Comparison of ENCODE assay signal across 1 cellular context in the genomic region with DNA sequence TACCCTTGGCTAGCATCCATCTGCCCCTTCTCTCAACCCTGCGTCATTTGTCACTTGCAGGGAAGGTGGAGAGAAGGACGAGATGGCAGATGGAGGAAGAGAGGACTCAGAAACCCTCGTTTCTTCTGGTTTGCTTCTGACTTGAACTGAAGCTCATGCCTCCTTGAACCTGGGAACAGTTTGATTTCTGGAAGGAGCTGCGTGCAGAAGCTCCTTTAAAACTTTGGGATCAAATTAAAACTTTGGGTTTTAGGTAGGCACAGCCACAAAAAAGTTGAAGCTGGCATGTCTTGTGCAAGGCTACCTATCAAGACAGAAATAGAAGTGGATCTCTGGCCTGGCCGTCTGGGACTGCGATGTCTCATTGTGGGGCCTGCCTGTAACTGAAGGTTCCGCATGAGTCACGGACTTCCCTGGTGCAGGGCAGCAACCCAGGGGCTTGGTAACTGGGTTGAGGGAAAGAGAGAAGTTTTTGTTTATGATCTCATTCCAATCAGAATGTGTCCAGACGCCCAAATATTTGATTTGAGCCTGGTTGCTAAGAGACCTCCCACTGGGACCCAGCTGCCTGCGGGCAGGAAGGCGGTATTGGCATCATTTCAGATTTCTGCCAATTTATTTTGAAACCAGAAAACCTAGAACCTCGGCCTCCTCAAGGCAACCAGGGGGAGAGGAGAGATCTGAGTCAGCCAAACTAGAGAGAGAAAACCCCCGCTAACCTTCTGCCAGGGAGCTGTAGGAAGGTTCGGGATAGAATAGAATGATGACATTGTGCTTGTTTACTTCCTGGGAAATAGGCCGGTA.
TF ChIP-seq lines count a peak whose summit lies in the region.

No MANE protein-coding gene starts in this region.

TF ChIP-seq in HCT116, 20 proteins besides CTCF, POLR2A, EP300 and RAD21 (continued from another document):
- TF ChIP-seq, protein P1, sequence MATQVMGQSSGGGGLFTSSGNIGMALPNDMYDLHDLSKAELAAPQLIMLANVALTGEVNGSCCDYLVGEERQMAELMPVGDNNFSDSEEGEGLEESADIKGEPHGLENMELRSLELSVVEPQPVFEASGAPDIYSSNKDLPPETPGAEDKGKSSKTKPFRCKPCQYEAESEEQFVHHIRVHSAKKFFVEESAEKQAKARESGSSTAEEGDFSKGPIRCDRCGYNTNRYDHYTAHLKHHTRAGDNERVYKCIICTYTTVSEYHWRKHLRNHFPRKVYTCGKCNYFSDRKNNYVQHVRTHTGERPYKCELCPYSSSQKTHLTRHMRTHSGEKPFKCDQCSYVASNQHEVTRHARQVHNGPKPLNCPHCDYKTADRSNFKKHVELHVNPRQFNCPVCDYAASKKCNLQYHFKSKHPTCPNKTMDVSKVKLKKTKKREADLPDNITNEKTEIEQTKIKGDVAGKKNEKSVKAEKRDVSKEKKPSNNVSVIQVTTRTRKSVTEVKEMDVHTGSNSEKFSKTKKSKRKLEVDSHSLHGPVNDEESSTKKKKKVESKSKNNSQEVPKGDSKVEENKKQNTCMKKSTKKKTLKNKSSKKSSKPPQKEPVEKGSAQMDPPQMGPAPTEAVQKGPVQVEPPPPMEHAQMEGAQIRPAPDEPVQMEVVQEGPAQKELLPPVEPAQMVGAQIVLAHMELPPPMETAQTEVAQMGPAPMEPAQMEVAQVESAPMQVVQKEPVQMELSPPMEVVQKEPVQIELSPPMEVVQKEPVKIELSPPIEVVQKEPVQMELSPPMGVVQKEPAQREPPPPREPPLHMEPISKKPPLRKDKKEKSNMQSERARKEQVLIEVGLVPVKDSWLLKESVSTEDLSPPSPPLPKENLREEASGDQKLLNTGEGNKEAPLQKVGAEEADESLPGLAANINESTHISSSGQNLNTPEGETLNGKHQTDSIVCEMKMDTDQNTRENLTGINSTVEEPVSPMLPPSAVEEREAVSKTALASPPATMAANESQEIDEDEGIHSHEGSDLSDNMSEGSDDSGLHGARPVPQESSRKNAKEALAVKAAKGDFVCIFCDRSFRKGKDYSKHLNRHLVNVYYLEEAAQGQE (IDR thresholded peaks at IDR 0.05; ENCODE audit: low read depth): no peak
- TF ChIP-seq JUND (IDR thresholded peaks at IDR 0.05) (peak; percentile 68), SP1 (IDR thresholded peaks at IDR 0.05; ENCODE audit: low read depth) (peak; percentile 59), EZH2 (IDR thresholded peaks at IDR 0.05) (no peak), ZFX (IDR thresholded peaks at IDR 0.05) (0 out of 2 replicates have a peak, but pooled peaks have one; percentile 26), YY1 (IDR thresholded peaks at IDR 0.05; ENCODE audit: extremely low read depth, insufficient replicate concordance, low read depth, low read length) (no peak), ELF1 (IDR thresholded peaks at IDR 0.05; ENCODE audit: borderline replicate concordance, low read depth) (no peak), EGR1 (IDR thresholded peaks at IDR 0.05; ENCODE audit: low read depth) (no peak), SIN3A (IDR thresholded peaks at IDR 0.05; ENCODE audit: low read depth) (no peak)
